ENCODE assay signal across 17 cellular contexts in the genomic region with DNA sequence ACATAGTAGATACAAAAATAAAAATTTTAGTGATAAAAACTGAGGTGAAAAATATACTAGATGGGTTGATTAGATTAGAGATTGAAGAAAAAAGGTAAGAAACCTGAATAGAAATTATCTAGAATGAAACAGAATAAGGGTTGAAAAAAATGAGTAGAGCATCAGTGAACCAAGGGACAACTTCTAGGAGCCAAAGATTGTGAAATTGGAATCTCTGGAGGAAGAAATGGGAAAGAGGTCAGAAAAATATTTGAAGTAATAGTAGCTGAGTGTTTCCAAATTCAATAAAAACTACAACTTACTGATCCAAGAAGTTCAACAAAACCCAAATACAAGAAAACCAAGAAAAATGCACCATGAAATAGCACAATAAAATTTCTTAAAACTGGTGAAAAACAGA.
"Had no signal": no experiment of that assay in that cellular context is flagged by ENCODE, and none has a peak within 500 bp of the region (broad histone marks: within the 10 kb centered on the region; RNA-seq: fewer than 3 reads in every experiment).

No MANE protein-coding gene starts in this region.

- H3K36me3 ChIP-seq: adrenal gland, lower lobe of right lung, transverse colon had no signal

- H3K9me3 ChIP-seq: adrenal gland, body of pancreas, lower lobe of right lung, transverse colon had no signal

- H3K4me3 ChIP-seq: adrenal gland, body of pancreas, lower lobe of right lung, transverse colon had no signal

- H3K27me3 ChIP-seq: adrenal gland, body of pancreas, transverse colon had no signal

- H3K27ac ChIP-seq: adrenal gland, body of pancreas, lower lobe of right lung, transverse colon had no signal

- H3K27ac Mint-ChIP-seq: activated CD4-positive, alpha-beta T cell treated with anti-CD3 and anti-CD28 coated beads, Interleukin-2, amount 10 ng/mL, durations not matched to agents 7 days and 5 days; activated T-helper 17 cell treated with anti-CD3 and anti-CD28 coated beads, Interleukin-2, amount 50 U/mL, for 72 hours; endodermal cell; naive thymus-derived CD8-positive, alpha-beta T cell; stimulated activated effector memory CD8-positive, alpha-beta T cell treated with anti-CD3 and anti-CD28 coated beads, Interleukin-12 subunit alpha, Interleukin-12 subunit beta, amount 100 ng/mL, for 72 hours; WTC11 had no signal

- H3K4me3 Mint-ChIP-seq: activated CD4-positive, alpha-beta T cell treated with anti-CD3 and anti-CD28 coated beads, Interleukin-2, amount 10 ng/mL, durations not matched to agents 7 days and 5 days; activated naive CD4-positive, alpha-beta T cell treated with anti-CD3 and anti-CD28 coated beads for 36 hours; activated T-helper 17 cell treated with anti-CD3 and anti-CD28 coated beads, Interleukin-2, amount 50 U/mL, for 72 hours; endodermal cell; naive thymus-derived CD8-positive, alpha-beta T cell; stimulated activated effector memory CD8-positive, alpha-beta T cell treated with anti-CD3 and anti-CD28 coated beads, Interleukin-12 subunit alpha, Interleukin-12 subunit beta, amount 100 ng/mL, for 72 hours; WTC11 had no signal

- H3K4me1 Mint-ChIP-seq: activated CD4-positive, alpha-beta T cell treated with anti-CD3 and anti-CD28 coated beads, Interleukin-2, amount 10 ng/mL, durations not matched to agents 7 days and 5 days; activated T-helper 17 cell treated with anti-CD3 and anti-CD28 coated beads, Interleukin-2, amount 50 U/mL, for 72 hours; stimulated activated effector memory CD8-positive, alpha-beta T cell treated with anti-CD3 and anti-CD28 coated beads, Interleukin-12 subunit alpha, Interleukin-12 subunit beta, amount 100 ng/mL, for 72 hours had no signal

- ATAC-seq: body of pancreas; lower lobe of right lung; naive thymus-derived CD8-positive, alpha-beta T cell; stimulated activated effector memory CD8-positive, alpha-beta T cell treated with anti-CD3 and anti-CD28 coated beads, Interleukin-12 subunit alpha, Interleukin-12 subunit beta, amount 100 ng/mL, for 72 hours; WTC11 had no signal

- DNase-seq: activated CD4-positive, alpha-beta T cell treated with anti-CD3 and anti-CD28 coated beads, Interleukin-2, amount 10 ng/mL, durations not matched to agents 7 days and 5 days; activated CD8-positive, alpha-beta memory T cell treated with anti-CD3 and anti-CD28 coated beads for 24 hours; activated naive CD4-positive, alpha-beta T cell treated with anti-CD3 and anti-CD28 coated beads for 36 hours; activated T-cell treated with anti-CD3 and anti-CD28 coated beads for 4 hours; adrenal gland; body of pancreas; endodermal cell; hippocampal formation; kidney glomerular epithelial cell; lower lobe of right lung; naive thymus-derived CD8-positive, alpha-beta T cell; posterior cingulate gyrus; substantia nigra; transverse colon had no signal

- H3K36me3 Mint-ChIP-seq: stimulated activated effector memory CD8-positive, alpha-beta T cell treated with anti-CD3 and anti-CD28 coated beads, Interleukin-12 subunit alpha, Interleukin-12 subunit beta, amount 100 ng/mL, for 72 hours had no signal

- H3K4me1 ChIP-seq: adrenal gland, body of pancreas, lower lobe of right lung, transverse colon had no signal
